30 cellular contexts compared by ENCODE assay signal in the genomic region with DNA sequence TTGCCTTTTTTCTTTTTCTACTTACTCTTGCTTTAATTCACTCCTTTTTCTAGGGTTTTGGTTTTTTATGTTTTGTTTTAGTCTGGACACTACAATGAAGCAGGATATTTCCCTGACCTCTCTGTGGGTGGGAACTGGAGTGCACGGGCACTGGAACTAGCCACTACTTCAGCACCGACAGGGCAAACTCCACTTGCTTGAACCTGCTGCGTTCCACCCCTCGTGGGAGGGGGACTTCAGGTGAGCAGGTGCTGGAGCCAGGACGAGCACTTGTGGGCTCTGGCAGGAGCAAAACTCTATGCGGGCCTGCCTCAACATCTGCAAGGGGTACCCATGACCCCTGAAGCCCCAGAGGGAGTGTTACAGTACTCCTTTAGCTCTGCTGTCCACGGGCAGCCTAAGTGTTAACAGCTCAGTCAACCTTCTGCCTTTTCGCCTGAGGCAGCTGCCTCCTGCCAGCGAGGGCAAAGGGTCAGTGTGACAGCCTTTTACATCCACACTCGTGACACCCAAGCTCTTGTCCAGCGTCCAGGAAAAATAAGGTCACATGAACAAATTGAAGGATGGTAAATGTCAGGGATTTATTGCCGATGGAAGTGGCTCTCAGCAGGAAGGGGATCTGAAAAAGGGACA.
"Had no signal": no experiment of that assay in that cellular context is flagged by ENCODE, and none has a peak within 500 bp of the region (broad histone marks: within the 10 kb centered on the region; RNA-seq: fewer than 3 reads in every experiment).

No MANE protein-coding gene starts in this region.

- DNase-seq: activated B cell treated with CpG ODN at 0.5 μM for 24 hours; activated CD4-positive, alpha-beta T cell treated with anti-CD3 and anti-CD28 coated beads, Interleukin-2, amount 50 U/mL, for 1 hour; activated CD8-positive, alpha-beta memory T cell treated with anti-CD3 and anti-CD28 coated beads, Interleukin-2, amount 10 ng/mL, durations not matched to agents 7 days and 5 days; activated CD8-positive, alpha-beta T cell treated with anti-CD3 and anti-CD28 coated beads, Interleukin-2, amount 10 ng/mL, durations not matched to agents 7 days and 5 days; activated naive CD4-positive, alpha-beta T cell; activated T-cell treated with anti-CD3 and anti-CD28 coated beads, Interleukin-2, amount 50 U/mL, for 72 hours; endodermal cell; foreskin fibroblast; heart right ventricle; islet precursor cell; mesendoderm; mucosa of descending colon; ovary; sigmoid colon; small intestine; stimulated activated CD4-positive, alpha-beta T cell treated with anti-CD3 and anti-CD28 coated beads, Interleukin-4, amount 100 ng/mL, for 24 hours; T-cell; upper lobe of left lung had no signal

- H3K36me3 ChIP-seq: breast epithelium, heart right ventricle, ovary, sigmoid colon, upper lobe of left lung, vagina had no signal

- H3K4me1 ChIP-seq: breast epithelium, upper lobe of left lung, vagina had no signal

- H3K9me3 ChIP-seq: mucosa of descending colon, ovary, sigmoid colon, vagina had no signal

- H3K27ac Mint-ChIP-seq: activated B cell treated with CpG ODN at 0.5 μM for 24 hours; activated CD8-positive, alpha-beta memory T cell treated with anti-CD3 and anti-CD28 coated beads, Interleukin-2, amount 10 ng/mL, durations not matched to agents 7 days and 5 days; activated CD8-positive, alpha-beta T cell treated with anti-CD3 and anti-CD28 coated beads, Interleukin-2, amount 10 ng/mL, durations not matched to agents 7 days and 5 days; activated naive CD4-positive, alpha-beta T cell treated with anti-CD3 and anti-CD28 coated beads, Interleukin-2, amount 50 U/mL, for 72 hours; activated T-cell treated with anti-CD3 and anti-CD28 coated beads, Interleukin-2, amount 50 U/mL, for 72 hours; dendritic cell treated with granulocyte-macrophage colony-stimulating factor and Interleukin-4, amounts not matched to agents 40 ng/mL and 50 ng/mL, for 4 days; endodermal cell; nephron; progenitor cell of endocrine pancreas; stimulated activated effector memory CD8-positive, alpha-beta T cell treated with anti-CD3 and anti-CD28 coated beads, Interleukin-12 subunit alpha, Interleukin-12 subunit beta, amount 100 ng/mL, for 72 hours; stimulated activated naive CD8-positive, alpha-beta T cell treated with anti-CD3 and anti-CD28 coated beads, Interleukin-15, Interleukin-2, amounts not matched to agents 100 ng/mL and 50 ng/mL, for 24 hours; T-cell; T-helper 2 cell treated with Interferon-gamma antibody and Interleukin-4, amounts not matched to agents 5 μg/mL and 100 μg/mL, for 36 hours had no signal

- H3K27ac ChIP-seq: breast epithelium, heart right ventricle, ovary, sigmoid colon, upper lobe of left lung, vagina had no signal

- H3K4me1 Mint-ChIP-seq: activated B cell treated with CpG ODN at 0.5 μM for 24 hours; activated CD8-positive, alpha-beta memory T cell treated with anti-CD3 and anti-CD28 coated beads, Interleukin-2, amount 10 ng/mL, durations not matched to agents 7 days and 5 days; central memory CD8-positive, alpha-beta T cell; stimulated activated effector memory CD8-positive, alpha-beta T cell treated with anti-CD3 and anti-CD28 coated beads, Interleukin-12 subunit alpha, Interleukin-12 subunit beta, amount 100 ng/mL, for 72 hours; T-cell had no signal

- H3K4me3 Mint-ChIP-seq: activated B cell treated with CpG ODN at 0.5 μM for 24 hours; activated CD8-positive, alpha-beta memory T cell treated with anti-CD3 and anti-CD28 coated beads, Interleukin-2, amount 10 ng/mL, durations not matched to agents 7 days and 5 days; activated CD8-positive, alpha-beta T cell treated with anti-CD3 and anti-CD28 coated beads, Interleukin-2, amount 10 ng/mL, durations not matched to agents 7 days and 5 days; activated T-cell treated with anti-CD3 and anti-CD28 coated beads, Interleukin-2, amount 50 U/mL, for 72 hours; central memory CD8-positive, alpha-beta T cell; dendritic cell treated with granulocyte-macrophage colony-stimulating factor and Interleukin-4, amounts not matched to agents 40 ng/mL and 50 ng/mL, for 4 days; endodermal cell; nephron; stimulated activated effector memory CD8-positive, alpha-beta T cell treated with anti-CD3 and anti-CD28 coated beads, Interleukin-12 subunit alpha, Interleukin-12 subunit beta, amount 100 ng/mL, for 72 hours; stimulated activated naive CD8-positive, alpha-beta T cell treated with anti-CD3 and anti-CD28 coated beads, Interleukin-15, Interleukin-2, amounts not matched to agents 100 ng/mL and 50 ng/mL, for 24 hours; T-cell; T-helper 2 cell treated with Interferon-gamma antibody and Interleukin-4, amounts not matched to agents 5 μg/mL and 100 μg/mL, for 36 hours had no signal

- H3K4me3 ChIP-seq: breast epithelium, heart right ventricle, lung, mucosa of descending colon, ovary, sigmoid colon, upper lobe of left lung, vagina had no signal

- H3K36me3 Mint-ChIP-seq: activated CD8-positive, alpha-beta memory T cell treated with anti-CD3 and anti-CD28 coated beads, Interleukin-2, amount 10 ng/mL, durations not matched to agents 7 days and 5 days; activated naive CD4-positive, alpha-beta T cell treated with anti-CD3 and anti-CD28 coated beads, Interleukin-2, amount 50 U/mL, for 72 hours; stimulated activated effector memory CD8-positive, alpha-beta T cell treated with anti-CD3 and anti-CD28 coated beads, Interleukin-12 subunit alpha, Interleukin-12 subunit beta, amount 100 ng/mL, for 72 hours; T-cell had no signal

- H3K27me3 ChIP-seq: breast epithelium, heart right ventricle, ovary, sigmoid colon, upper lobe of left lung, vagina had no signal

- ATAC-seq: activated CD8-positive, alpha-beta memory T cell treated with anti-CD3 and anti-CD28 coated beads, Interleukin-2, amount 10 ng/mL, durations not matched to agents 7 days and 5 days; activated CD8-positive, alpha-beta T cell treated with anti-CD3 and anti-CD28 coated beads, Interleukin-2, amount 10 ng/mL, durations not matched to agents 7 days and 5 days; activated naive CD4-positive, alpha-beta T cell treated with anti-CD3 and anti-CD28 coated beads, Interleukin-2, amount 50 U/mL, for 72 hours; activated T-cell treated with anti-CD3 and anti-CD28 coated beads, Interleukin-2, amount 50 U/mL, for 72 hours; esophagus mucosa; mucosa of descending colon; stimulated activated effector memory CD8-positive, alpha-beta T cell treated with anti-CD3 and anti-CD28 coated beads, Interleukin-12 subunit alpha, Interleukin-12 subunit beta, amount 100 ng/mL, for 72 hours; T-cell had no signal

- H3K9me3 Mint-ChIP-seq: activated B cell treated with CpG ODN at 0.5 μM for 24 hours; activated naive CD4-positive, alpha-beta T cell treated with anti-CD3 and anti-CD28 coated beads, Interleukin-2, amount 50 U/mL, for 72 hours; activated T-cell treated with anti-CD3 and anti-CD28 coated beads, Interleukin-2, amount 50 U/mL, for 72 hours; central memory CD8-positive, alpha-beta T cell; dendritic cell treated with granulocyte-macrophage colony-stimulating factor and Interleukin-4, amounts not matched to agents 40 ng/mL and 50 ng/mL, for 4 days; stimulated activated effector memory CD8-positive, alpha-beta T cell treated with anti-CD3 and anti-CD28 coated beads, Interleukin-12 subunit alpha, Interleukin-12 subunit beta, amount 100 ng/mL, for 72 hours; stimulated activated naive CD8-positive, alpha-beta T cell treated with anti-CD3 and anti-CD28 coated beads, Interleukin-15, Interleukin-2, amounts not matched to agents 100 ng/mL and 50 ng/mL, for 24 hours; T-helper 2 cell treated with Interferon-gamma antibody and Interleukin-4, amounts not matched to agents 5 μg/mL and 100 μg/mL, for 36 hours had no signal
